In genomic region chr2:232501794-232502499, GRCh38 we compare ENCODE assay signal across 2 cellular contexts.
TF ChIP-seq lines count a peak whose summit lies in the region.

No MANE protein-coding gene starts in this region.

TF ChIP-seq in A549, 52 proteins besides CTCF, POLR2A, EP300 and RAD21:
- no peak for TF ChIP-seq HDAC2 (IDR thresholded peaks at IDR 0.05)
- no peak for TF ChIP-seq ELK1 (IDR thresholded peaks at IDR 0.05; ENCODE audit: low read depth, low read length)
- TF ChIP-seq MAZ (IDR thresholded peaks at IDR 0.05; ENCODE audit: borderline replicate concordance, low read depth, low read length), result no peak
- TF ChIP-seq KDM1A (IDR thresholded peaks at IDR 0.05; ENCODE audit: low read depth), result no peak
- TF ChIP-seq HMGXB4 (CRISPR knock-in tag; IDR thresholded peaks at IDR 0.05; ENCODE audit: borderline replicate concordance), result no peak
- TF ChIP-seq HOXB13 (CRISPR knock-in tag; IDR thresholded peaks at IDR 0.05; ENCODE audit: low read depth), result no peak
- TF ChIP-seq RFX5 (IDR thresholded peaks at IDR 0.05), result no peak
- no peak for TF ChIP-seq ZSCAN20 (CRISPR knock-in tag; IDR thresholded peaks at IDR 0.05)
- TF ChIP-seq ATOH8 (CRISPR knock-in tag; IDR thresholded peaks at IDR 0.05; ENCODE audit: low read depth), result no peak
- TF ChIP-seq HEYL (CRISPR knock-in tag; IDR thresholded peaks at IDR 0.05), result no peak
- no peak for TF ChIP-seq CBX8 (IDR thresholded peaks at IDR 0.05)

TF ChIP-seq in neural cell, 6 proteins besides CTCF, POLR2A, EP300 and RAD21:
- TF ChIP-seq REST (IDR thresholded peaks at IDR 0.05; ENCODE audit: borderline replicate concordance), result no peak
- no peak for TF ChIP-seq MXI1 (conservative IDR thresholded peaks at IDR 0.05; ENCODE audit: poor library complexity, severe bottlenecking)
- TF ChIP-seq TAF1 (IDR thresholded peaks at IDR 0.05; ENCODE audit: low read depth), result no peak
- TF ChIP-seq POLR2AphosphoS5 (IDR thresholded peaks at IDR 0.05), result no peak
- TF ChIP-seq SMC3 (conservative IDR thresholded peaks at IDR 0.05; ENCODE audit: poor library complexity), result no peak
- TF ChIP-seq EZH2 (IDR thresholded peaks at IDR 0.05; ENCODE audit: borderline replicate concordance, insufficient read depth, low read length, poor library complexity, severe bottlenecking), result no peak
